ENCODE assay signal across 14 cellular contexts in genomic region chr11:31987118-31988005, GRCh38.
DNase-seq lines count a peak whose midpoint lies in the region; ATAC-seq and TF ChIP-seq lines count a peak whose summit lies in the region.
"Had no signal": no experiment of that assay in that cellular context is flagged by ENCODE, and none has a peak within 500 bp of the region (broad histone marks: within the 10 kb centered on the region; RNA-seq: fewer than 3 reads in every experiment).

No MANE protein-coding gene starts in this region.

- DNase-seq in Daoy (ENCODE audit: low read depth) (peak; percentile 24), NCI-H2171 (lab: John Stamatoyannopoulos, UW) (peak; percentile 87), endodermal cell (peak; percentile 82), neural progenitor cell (ENCODE audit: low spot score) (peak; percentile 83), GOT3 (lab: John Stamatoyannopoulos, UW) (no peak), amygdala (lab: John Stamatoyannopoulos, UW) (no peak)
- DNase-seq: activated CD4-positive, alpha-beta T cell treated with anti-CD3 and anti-CD28 coated beads for 1 hour; CD8-positive, alpha-beta T cell; NCI-H774; stimulated activated CD4-positive, alpha-beta T cell treated with anti-CD3 and anti-CD28 coated beads, Interleukin-4, amount 100 ng/mL, for 1 hour had no signal

- H3K9ac ChIP-seq in endodermal cell (ENCODE audit: extremely low read depth, low read length, poor library complexity, severe bottlenecking): no peak overlapping the region
- no peak overlapping the region for H3K9ac ChIP-seq in neural progenitor cell

- H3K4me3 Mint-ChIP-seq in endodermal cell (peak overlapping the region; percentile 40), neural progenitor cell (peak overlapping the region; percentile 79)
- H3K4me3 Mint-ChIP-seq: CD8-positive, alpha-beta T cell; stimulated activated naive CD8-positive, alpha-beta T cell treated with anti-CD3 and anti-CD28 coated beads, Interleukin-15, Interleukin-2, amounts not matched to agents 100 ng/mL and 50 ng/mL, for 24 hours had no signal

- H3K4me2 ChIP-seq in neural progenitor cell: peak overlapping the region; percentile 86

- H3K36me3 Mint-ChIP-seq in endodermal cell (ENCODE audit: low read depth) (no peaks in the 10 kb centered on the region), neural progenitor cell (no peaks in the 10 kb centered on the region)
- H3K36me3 Mint-ChIP-seq: CD8-positive, alpha-beta T cell had no signal

- H3K27ac Mint-ChIP-seq in endodermal cell: no peak overlapping the region
- no peak overlapping the region for H3K27ac Mint-ChIP-seq in neural progenitor cell
- H3K27ac Mint-ChIP-seq: CD8-positive, alpha-beta T cell; stimulated activated naive CD8-positive, alpha-beta T cell treated with anti-CD3 and anti-CD28 coated beads, Interleukin-15, Interleukin-2, amounts not matched to agents 100 ng/mL and 50 ng/mL, for 24 hours had no signal

- TF ChIP-seq CTCF in endodermal cell (conservative IDR thresholded peaks at IDR 0.05) (peak; percentile 29), neural progenitor cell (IDR thresholded peaks at IDR 0.05) (no peak)

- H3K4me1 Mint-ChIP-seq in endodermal cell (no peaks in the 10 kb centered on the region), neural progenitor cell (peaks cover 2% of the 10 kb centered on the region)

- H3K27me3 Mint-ChIP-seq in endodermal cell (ENCODE audit: insufficient read depth): peaks cover 73% of the 10 kb centered on the region
- H3K27me3 Mint-ChIP-seq in neural progenitor cell (ENCODE audit: insufficient read depth, low read depth): peaks cover 17% of the 10 kb centered on the region

- H3K36me3 ChIP-seq in endodermal cell (ENCODE audit: control insufficient read depth, insufficient read depth, low read length) (no peaks in the 10 kb centered on the region), neural progenitor cell (no peaks in the 10 kb centered on the region)
- H3K36me3 ChIP-seq: left lung had no signal

- H3K27me3 ChIP-seq in endodermal cell (ENCODE audit: control insufficient read depth, insufficient read depth, low read length, poor library complexity, severe bottlenecking) (peaks cover 49% of the 10 kb centered on the region), neural progenitor cell (peaks cover 34% of the 10 kb centered on the region)

- H3K9me3 ChIP-seq in endodermal cell (ENCODE audit: control insufficient read depth, low read length): no peaks in the 10 kb centered on the region
- H3K9me3 ChIP-seq in neural progenitor cell (ENCODE audit: low read depth): no peaks in the 10 kb centered on the region
- H3K9me3 ChIP-seq: left lung had no signal

- ATAC-seq in GM18870 (IDR thresholded peaks at IDR 0.05; ENCODE audit: unreplicated experiment): no peak
- ATAC-seq in HG02571 (IDR thresholded peaks at IDR 0.05; ENCODE audit: unreplicated experiment): no peak
- ATAC-seq: CD8-positive, alpha-beta T cell; left lung had no signal

- no peaks in the 10 kb centered on the region for H3K79me2 ChIP-seq in neural progenitor cell (ENCODE audit: low read depth)

- H4K20me1 ChIP-seq in neural progenitor cell (ENCODE audit: low read depth): no peaks in the 10 kb centered on the region

- H3K27ac ChIP-seq in endodermal cell (ENCODE audit: low read depth, low read length): no peak overlapping the region
- no peak overlapping the region for H3K27ac ChIP-seq in neural progenitor cell
- H3K27ac ChIP-seq: left lung had no signal

- H3K4me3 ChIP-seq in endodermal cell (ENCODE audit: low read length): peak overlapping the region; percentile 77
- H3K4me3 ChIP-seq in neural progenitor cell: peak overlapping the region; percentile 55
- H3K4me3 ChIP-seq: left lung had no signal

- H3K9me3 Mint-ChIP-seq in endodermal cell (no peaks in the 10 kb centered on the region), neural progenitor cell (no peaks in the 10 kb centered on the region)
- H3K9me3 Mint-ChIP-seq: stimulated activated naive CD8-positive, alpha-beta T cell treated with anti-CD3 and anti-CD28 coated beads, Interleukin-15, Interleukin-2, amounts not matched to agents 100 ng/mL and 50 ng/mL, for 24 hours had no signal

- WGBS in endodermal cell (ENCODE audit: insufficient coverage in 1 of 2, insufficient read length in 1 of 2), 2 experiments: 15 to 21% methylated on average over 38 to 64 of the region's 64 CpGs

- H2AFZ ChIP-seq in neural progenitor cell (replicated peaks): peak overlapping the region; percentile 87

- no peaks in the 10 kb centered on the region for H3F3A ChIP-seq in neural progenitor cell (ENCODE audit: low read depth)

- H3K4me1 ChIP-seq in endodermal cell (ENCODE audit: control insufficient read depth, insufficient read depth, low read length) (no peaks in the 10 kb centered on the region), neural progenitor cell (no peaks in the 10 kb centered on the region)

Comparison
In these comparisons a context has a peak if more than half of its experiments do, and no peak if none do; other contexts are left out.
1. DNase-seq: peak in Daoy (single experiment), NCI-H2171 (single experiment), endodermal cell (single experiment) and neural progenitor cell (single experiment); none in GOT3 (single experiment) and amygdala (0 of 56).